Comparison of ENCODE assay signal across 1 cellular context in the genomic region with DNA sequence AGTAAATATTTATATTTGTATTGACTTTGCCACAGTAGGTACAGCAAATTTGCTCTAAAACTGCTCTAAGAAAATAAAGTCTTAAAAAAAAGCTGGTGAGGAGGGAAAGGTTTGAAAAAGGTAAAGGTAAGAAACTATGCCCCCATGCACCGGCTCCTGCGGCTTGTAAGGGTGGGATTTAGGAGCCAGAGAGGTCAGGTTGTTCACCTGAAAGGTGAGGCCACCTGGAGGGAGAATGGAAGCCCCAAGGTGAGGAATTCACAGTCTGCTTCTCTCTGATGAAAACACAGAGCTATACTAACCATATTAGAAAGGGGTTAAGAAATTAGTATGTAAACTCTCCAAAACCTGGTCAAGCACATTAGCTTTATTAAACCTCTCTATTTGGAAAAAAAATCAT.
TF ChIP-seq lines count a peak whose summit lies in the region.

No MANE protein-coding gene starts in this region.

TF ChIP-seq in GM23338, 12 proteins besides CTCF, POLR2A, EP300 and RAD21 (continued from another document):
- TF ChIP-seq, protein P1, sequence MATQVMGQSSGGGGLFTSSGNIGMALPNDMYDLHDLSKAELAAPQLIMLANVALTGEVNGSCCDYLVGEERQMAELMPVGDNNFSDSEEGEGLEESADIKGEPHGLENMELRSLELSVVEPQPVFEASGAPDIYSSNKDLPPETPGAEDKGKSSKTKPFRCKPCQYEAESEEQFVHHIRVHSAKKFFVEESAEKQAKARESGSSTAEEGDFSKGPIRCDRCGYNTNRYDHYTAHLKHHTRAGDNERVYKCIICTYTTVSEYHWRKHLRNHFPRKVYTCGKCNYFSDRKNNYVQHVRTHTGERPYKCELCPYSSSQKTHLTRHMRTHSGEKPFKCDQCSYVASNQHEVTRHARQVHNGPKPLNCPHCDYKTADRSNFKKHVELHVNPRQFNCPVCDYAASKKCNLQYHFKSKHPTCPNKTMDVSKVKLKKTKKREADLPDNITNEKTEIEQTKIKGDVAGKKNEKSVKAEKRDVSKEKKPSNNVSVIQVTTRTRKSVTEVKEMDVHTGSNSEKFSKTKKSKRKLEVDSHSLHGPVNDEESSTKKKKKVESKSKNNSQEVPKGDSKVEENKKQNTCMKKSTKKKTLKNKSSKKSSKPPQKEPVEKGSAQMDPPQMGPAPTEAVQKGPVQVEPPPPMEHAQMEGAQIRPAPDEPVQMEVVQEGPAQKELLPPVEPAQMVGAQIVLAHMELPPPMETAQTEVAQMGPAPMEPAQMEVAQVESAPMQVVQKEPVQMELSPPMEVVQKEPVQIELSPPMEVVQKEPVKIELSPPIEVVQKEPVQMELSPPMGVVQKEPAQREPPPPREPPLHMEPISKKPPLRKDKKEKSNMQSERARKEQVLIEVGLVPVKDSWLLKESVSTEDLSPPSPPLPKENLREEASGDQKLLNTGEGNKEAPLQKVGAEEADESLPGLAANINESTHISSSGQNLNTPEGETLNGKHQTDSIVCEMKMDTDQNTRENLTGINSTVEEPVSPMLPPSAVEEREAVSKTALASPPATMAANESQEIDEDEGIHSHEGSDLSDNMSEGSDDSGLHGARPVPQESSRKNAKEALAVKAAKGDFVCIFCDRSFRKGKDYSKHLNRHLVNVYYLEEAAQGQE (IDR thresholded peaks at IDR 0.05; ENCODE audit: unreplicated experiment): no peak
- TF ChIP-seq NANOG (IDR thresholded peaks at IDR 0.05; ENCODE audit: borderline replicate concordance) (no peak), EZH2phosphoT487 (IDR thresholded peaks at IDR 0.05; ENCODE audit: unreplicated experiment) (no peak), ZNF114 (CRISPR knock-in tag; IDR thresholded peaks at IDR 0.05) (no peak), STAT1 (IDR thresholded peaks at IDR 0.05; ENCODE audit: unreplicated experiment) (no peak), ETS1 (IDR thresholded peaks at IDR 0.05) (no peak), EZH2 (IDR thresholded peaks at IDR 0.05; ENCODE audit: low read depth, unreplicated experiment) (no peak)
